8 cellular contexts compared by ENCODE assay signal in genomic region chr14:67816326-67817009, GRCh38. TPM values are rescaled to one million over a fixed set of nuclear protein-coding genes. Genes with fewer than 3 reads are reported as not detected.
DNase-seq lines count a peak whose midpoint lies in the region; ATAC-seq and TF ChIP-seq lines count a peak whose summit lies in the region.

TSS of gene ZFYVE26 (minus strand) at chr14:67816590. CDS start at chr14:67815963, 627 bp downstream.

- DNase-seq in AG04449 (ENCODE audit: low read depth, low spot score) (peak; percentile 69), NCI-H2227 treated with DMSO at 0.1 percent for 48 hours (lab: John Stamatoyannopoulos, UW) (peak; percentile 96), cardiac fibroblast (ENCODE audit: low read depth in 2 of 2) (peak; percentile 95 to 96), immature natural killer cell (peak; percentile 85 to 88 (median 86)), smooth muscle cell of the brain vasculature (ENCODE audit: low read depth, low spot score) (peak; percentile 86)

- POLR2A ChIA-PET in AG04449 (lab: Yijun Ruan, JAX): interaction anchor here (0.7 kb wide), 1 partner anchor 10 kb away, joined by 3 read pairs; no protein-coding TSS in a partner anchor

- H3K4me3 ChIP-seq in AG04449 (ENCODE audit: low read depth, low read length) (peak within 1 kb of the TSS; percentile 96), WI38 (ENCODE audit: low read depth, low read length) (peak within 1 kb of the TSS; percentile 87), cardiac fibroblast (replicated peaks in 1 of 2; ENCODE audit: low read depth in 2 of 2, low read length in 2 of 2) (peak within 1 kb of the TSS; percentile 84 to 89)

- peak within 1 kb of the TSS; percentile 87 to 96 (median 94) for H3K27ac Mint-ChIP-seq in immature natural killer cell

- TF ChIP-seq CTCF in AG04449 (IDR thresholded peaks at IDR 0.05; ENCODE audit: insufficient read depth, low read length, missing control alignments) (no peak), WI38 (IDR thresholded peaks at IDR 0.05; ENCODE audit: low read depth, low read length) (no peak), cardiac fibroblast (IDR thresholded peaks at IDR 0.05; ENCODE audit: low read depth, low read length) (no peak)

- peak; percentile 88 for ATAC-seq in GM18907 (IDR thresholded peaks at IDR 0.05; ENCODE audit: unreplicated experiment)
- peak; percentile 80 for ATAC-seq in HG03159 (IDR thresholded peaks at IDR 0.05; ENCODE audit: unreplicated experiment)

- H3K27me3 Mint-ChIP-seq in immature natural killer cell (ENCODE audit: low read depth in 3 of 3): peaks cover 5 to 13% (median 7%) of the 10 kb centered on the region in 3 donors

- H3K4me1 Mint-ChIP-seq in immature natural killer cell: peaks cover 47 to 67% of the 10 kb centered on the region in 2 donors

- H3K4me3 Mint-ChIP-seq in immature natural killer cell: peak within 1 kb of the TSS; percentile 90 to 100 (median 97)

- H3K9me3 Mint-ChIP-seq in immature natural killer cell: no peaks in the 10 kb centered on the region

- CTCF ChIA-PET in AG04449 (lab: Yijun Ruan, JAX): no interaction called here

- H3K36me3 Mint-ChIP-seq in immature natural killer cell: peaks cover 4 to 16% (median 10%) of the 10 kb centered on the region in 3 donors

RNA-seq across cellular contexts. Expression of gene ZFYVE26, which starts in this region (rescaled TPM):
- 1 to 10 TPM in 2 of 3 donors, not detected in 1; 3.1 to 4.3 TPM for polyA plus RNA-seq in immature natural killer cell

Comparison
In these comparisons a context has a peak if more than half of its experiments do, and no peak if none do; other contexts are left out.
1. Peak in every context shown above with its lines: DNase-seq, ATAC-seq and H3K4me3 ChIP-seq.